24 cellular contexts compared by ENCODE assay signal in genomic region chr1:229875086-229875485, GRCh38.
"Had no signal": no experiment of that assay in that cellular context is flagged by ENCODE, and none has a peak within 500 bp of the region (broad histone marks: within the 10 kb centered on the region; RNA-seq: fewer than 3 reads in every experiment).

No MANE protein-coding gene starts in this region.

- H3K4me3 ChIP-seq: neural progenitor cell, ovary, psoas muscle, right lobe of liver, sigmoid colon, stomach, thoracic aorta, thyroid gland, tibial nerve, upper lobe of left lung, vagina had no signal

- H3K4me1 ChIP-seq: neural progenitor cell, parathyroid adenoma, right lobe of liver, stomach, thyroid gland, tibial nerve, upper lobe of left lung, vagina had no signal

- H3K9ac ChIP-seq: neural progenitor cell, parathyroid adenoma had no signal

- H3K36me3 ChIP-seq: neural progenitor cell, ovary, right lobe of liver, sigmoid colon, stomach, thoracic aorta, thyroid gland, tibial nerve, upper lobe of left lung, vagina had no signal

- DNase-seq: natural killer cell; occipital lobe; ovary; psoas muscle; right cardiac atrium; right lobe of liver; sigmoid colon; stimulated activated CD4-positive, alpha-beta T cell treated with anti-CD3 and anti-CD28 coated beads, Interleukin-2, amount 100 ng/mL, for 48 hours; stimulated activated CD4-positive, alpha-beta T cell treated with anti-CD3 and anti-CD28 coated beads, Interleukin-4, amount 100 ng/mL, for 24 hours; stimulated activated naive B cell treated with anti-CD40 and anti-IgM and Interleukin-4, amounts not matched to agents 10 μg/mL and 1 μg/mL and 100 μg/mL, for 72 hours; stimulated activated naive CD4-positive, alpha-beta T cell treated with Interleukin-2 at 50 U/mL for 16 hours; stomach; thyroid gland; trophoblast cell; upper lobe of left lung had no signal

- H3K27ac Mint-ChIP-seq: natural killer cell; nephron; neural progenitor cell; progenitor cell of endocrine pancreas; stimulated activated effector memory CD8-positive, alpha-beta T cell treated with anti-CD3 and anti-CD28 coated beads, Interleukin-12 subunit alpha, Interleukin-12 subunit beta, amount 100 ng/mL, for 72 hours; stimulated activated naive B cell treated with anti-CD40 and anti-IgM and Interleukin-4, amounts not matched to agents 10 μg/mL and 1 μg/mL and 100 μg/mL, for 72 hours; stimulated activated naive CD8-positive, alpha-beta T cell treated with anti-CD3 and anti-CD28 coated beads, Interleukin-15, Interleukin-2, amounts not matched to agents 100 ng/mL and 50 ng/mL, for 24 hours had no signal

- H2AFZ ChIP-seq: neural progenitor cell, parathyroid adenoma had no signal

- H3K27ac ChIP-seq: neural progenitor cell, ovary, parathyroid adenoma, psoas muscle, right lobe of liver, sigmoid colon, stomach, thoracic aorta, thyroid gland, tibial nerve, upper lobe of left lung, vagina had no signal

- ATAC-seq: natural killer cell, right cardiac atrium, right lobe of liver had no signal

- H3K4me2 ChIP-seq: neural progenitor cell had no signal

- H3K27me3 ChIP-seq: neural progenitor cell, ovary, right lobe of liver, sigmoid colon, stomach, thyroid gland, tibial nerve, upper lobe of left lung, vagina had no signal

- H3K9me3 Mint-ChIP-seq: natural killer cell; nephron; neural progenitor cell; stimulated activated effector memory CD8-positive, alpha-beta T cell treated with anti-CD3 and anti-CD28 coated beads, Interleukin-12 subunit alpha, Interleukin-12 subunit beta, amount 100 ng/mL, for 72 hours; stimulated activated naive B cell treated with anti-CD40 and anti-IgM and Interleukin-4, amounts not matched to agents 10 μg/mL and 1 μg/mL and 100 μg/mL, for 72 hours; stimulated activated naive CD8-positive, alpha-beta T cell treated with anti-CD3 and anti-CD28 coated beads, Interleukin-15, Interleukin-2, amounts not matched to agents 100 ng/mL and 50 ng/mL, for 24 hours had no signal

- H3K36me3 Mint-ChIP-seq: natural killer cell; neural progenitor cell; stimulated activated effector memory CD8-positive, alpha-beta T cell treated with anti-CD3 and anti-CD28 coated beads, Interleukin-12 subunit alpha, Interleukin-12 subunit beta, amount 100 ng/mL, for 72 hours; stimulated activated naive B cell treated with anti-CD40 and anti-IgM and Interleukin-4, amounts not matched to agents 10 μg/mL and 1 μg/mL and 100 μg/mL, for 72 hours had no signal

- H3K4me3 Mint-ChIP-seq: natural killer cell; nephron; neural progenitor cell; stimulated activated effector memory CD8-positive, alpha-beta T cell treated with anti-CD3 and anti-CD28 coated beads, Interleukin-12 subunit alpha, Interleukin-12 subunit beta, amount 100 ng/mL, for 72 hours; stimulated activated naive B cell treated with anti-CD40 and anti-IgM and Interleukin-4, amounts not matched to agents 10 μg/mL and 1 μg/mL and 100 μg/mL, for 72 hours; stimulated activated naive CD8-positive, alpha-beta T cell treated with anti-CD3 and anti-CD28 coated beads, Interleukin-15, Interleukin-2, amounts not matched to agents 100 ng/mL and 50 ng/mL, for 24 hours had no signal

- H3K4me1 Mint-ChIP-seq: natural killer cell; stimulated activated effector memory CD8-positive, alpha-beta T cell treated with anti-CD3 and anti-CD28 coated beads, Interleukin-12 subunit alpha, Interleukin-12 subunit beta, amount 100 ng/mL, for 72 hours had no signal

- H3K79me2 ChIP-seq: parathyroid adenoma had no signal

- H3K9me3 ChIP-seq: ovary, psoas muscle, right lobe of liver, sigmoid colon, stomach, thoracic aorta, thyroid gland, tibial nerve, upper lobe of left lung, vagina had no signal
